ENCODE assay signal across 20 cellular contexts in the genomic region with DNA sequence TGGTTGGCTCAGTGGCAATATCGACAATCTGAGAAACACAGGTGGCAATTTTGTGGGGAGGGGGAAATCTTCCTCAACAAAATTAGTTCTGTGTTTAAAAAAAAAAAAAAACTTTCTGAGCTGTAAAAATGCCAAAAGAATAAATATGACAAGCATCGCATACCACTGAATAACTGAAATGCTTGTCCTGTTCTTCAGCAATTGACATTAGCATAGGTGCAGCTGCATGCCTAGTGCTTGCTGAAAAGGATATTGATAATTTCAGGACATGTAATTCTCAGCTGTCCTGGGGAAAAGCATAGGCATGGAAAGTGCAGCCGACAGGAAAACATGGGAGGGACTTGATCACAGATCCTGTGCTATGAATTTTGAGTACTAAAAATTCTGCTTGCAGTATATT.
DNase-seq lines count a peak whose midpoint lies in the region; ATAC-seq and TF ChIP-seq lines count a peak whose summit lies in the region.
"Had no signal": no experiment of that assay in that cellular context is flagged by ENCODE, and none has a peak within 500 bp of the region (broad histone marks: within the 10 kb centered on the region; RNA-seq: fewer than 3 reads in every experiment).

No MANE protein-coding gene starts in this region.

- H3K9me1 ChIP-seq in IMR-90 (ENCODE audit: insufficient read depth, low read length), result peaks cover 13% of the 10 kb centered on the region

- H2AK5ac ChIP-seq in IMR-90 (ENCODE audit: low read depth, low read length) (peak overlapping the region; percentile 52; the same call in 1 of the 2 replicates), mesenchymal stem cell (ENCODE audit: low read length, severe bottlenecking) (no peak overlapping the region)

- peak overlapping the region; percentile 71 for H2BK20ac ChIP-seq in IMR-90 (ENCODE audit: low read depth, low read length)

- H3K56ac ChIP-seq in IMR-90 (ENCODE audit: extremely low read depth, insufficient read depth, low read length), result no peak overlapping the region

- no TSS peak for BruUV-seq in Calu3 (replicated peaks; lab: Mats Ljungman, UMichigan)
- no TSS peak for BruUV-seq in IMR-90 (replicated peaks; lab: Mats Ljungman, UMichigan)

- H4K20me1 ChIP-seq in IMR-90 (ENCODE audit: insufficient read depth, low read length), result no peaks in the 10 kb centered on the region
- H4K20me1 ChIP-seq: BLaER1 treated with 17β-estradiol and CSF1 and Interleukin-3, amounts not matched to agents 10 nM and 100 nM had no signal

- dilution Hi-C loops in IMR-90 (cut with HindIII; ENCODE audit: low sequenced_read_pairs, unreplicated experiment), result no loop called here

- H3K9me3 Mint-ChIP-seq in Calu3 (ENCODE audit: low read depth, unreplicated experiment), result no peaks in the 10 kb centered on the region
- H3K9me3 Mint-ChIP-seq: CD4-positive, alpha-beta T cell had no signal

- H3K9me3 ChIP-seq in IMR-90 (ENCODE audit: control insufficient read depth, insufficient read depth, low read length) (no peaks in the 10 kb centered on the region), mesenchymal stem cell (ENCODE audit: control insufficient read depth, low read length) (no peaks in the 10 kb centered on the region)
- H3K9me3 ChIP-seq: BE2C had no signal

- H3K4me3 Mint-ChIP-seq in Calu3 (ENCODE audit: low read depth, unreplicated experiment), result no peak overlapping the region
- H3K4me3 Mint-ChIP-seq: CD14-positive monocyte; CD4-positive, alpha-beta T cell; CD8-positive, alpha-beta memory T cell; GM23338; H9 had no signal

- H3K27ac ChIP-seq in IMR-90 (ENCODE audit: insufficient read depth, low read length) (peak overlapping the region; percentile 69; the same call in 1 of the 2 replicates), mesenchymal stem cell (ENCODE audit: low read length, poor library complexity, severe bottlenecking) (peak overlapping the region; percentile 20)
- H3K27ac ChIP-seq: A549; BLaER1 treated with 17β-estradiol and CSF1 and Interleukin-3, amounts not matched to agents 10 nM and 100 nM had no signal

- H3K4ac ChIP-seq in IMR-90 (ENCODE audit: low read depth, low read length) (peak overlapping the region; percentile 64), mesenchymal stem cell (ENCODE audit: low read depth in 1 of 2, low read length in 2 of 2) (no peak overlapping the region)

- 60% methylated on average over 1 of the region's 3 CpGs; no CpG with 5 or more reads in 1 of the 2 experiments for WGBS in IMR-90 (ENCODE audit: extremely low coverage in 2 of 2, insufficient read length in 1 of 2), 2 experiments
- WGBS in mesenchymal stem cell, result 48% methylated on average over 2 of the region's 3 CpGs

- H4K8ac ChIP-seq in IMR-90 (ENCODE audit: low read depth in 2 of 2, low read length in 2 of 2) (peak overlapping the region; percentile 21 to 79; a peak in 3 of 4 replicates), mesenchymal stem cell (ENCODE audit: low read length) (no peak overlapping the region)

- H4K91ac ChIP-seq in IMR-90 (ENCODE audit: insufficient read depth, low read depth, low read length), result peak overlapping the region; percentile 35
- H4K91ac ChIP-seq in mesenchymal stem cell (ENCODE audit: low read length), result no peak overlapping the region

- H3K36me3 ChIP-seq in IMR-90 (ENCODE audit: control insufficient read depth, insufficient read depth, low read length), result peaks cover 13% of the 10 kb centered on the region
- H3K36me3 ChIP-seq in mesenchymal stem cell (ENCODE audit: control insufficient read depth in 1 of 2, insufficient read depth in 2 of 2, low read depth in 1 of 2, low read length in 2 of 2), result peaks cover 0 to 7% of the 10 kb centered on the region in 2 experiments

- no peak overlapping the region for H2AK9ac ChIP-seq in IMR-90 (replicated peaks; ENCODE audit: low read depth, low read length, poor library complexity)

- POLR2A ChIA-PET in IMR-90 (lab: Charles Lee; ENCODE audit: unreplicated experiment), result interaction anchor here (0.6 kb wide), 1 partner anchor 144 kb away, joined by 5 read pairs; no protein-coding TSS in a partner anchor

- TF ChIP-seq RAD21 in IMR-90 (IDR thresholded peaks at IDR 0.05; ENCODE audit: low read length), result no peak

- H3K14ac ChIP-seq in IMR-90 (replicated peaks; ENCODE audit: low read depth, low read length) (peak overlapping the region; percentile 73; the same call in 1 of the 2 replicates), mesenchymal stem cell (ENCODE audit: low read length in 2 of 2) (no peak overlapping the region)

- in situ Hi-C loops in IMR-90 (cut with MboI; ENCODE audit: low sequenced_read_pairs), result loop anchor here (25.0 kb wide), 1 partner anchor 412 kb away; a partner anchor contains a TSS

- TF ChIP-seq CTCF in Calu3 (IDR thresholded peaks at IDR 0.05; ENCODE audit: unreplicated experiment) (no peak), IMR-90 (conservative IDR thresholded peaks at IDR 0.05; ENCODE audit: low read depth, low read length) (no peak)

- peak overlapping the region; percentile 27 for H3K27ac Mint-ChIP-seq in Calu3 (ENCODE audit: unreplicated experiment)
- H3K27ac Mint-ChIP-seq: CD14-positive monocyte; CD4-positive, alpha-beta T cell; CD8-positive, alpha-beta memory T cell; GM23338; H9 had no signal

- H3K4me3 ChIP-seq in IMR-90 (ENCODE audit: insufficient read depth, low read depth, low read length) (no peak overlapping the region), mesenchymal stem cell (ENCODE audit: insufficient read depth in 1 of 2, low read depth in 1 of 2, low read length in 2 of 2) (no peak overlapping the region)
- H3K4me3 ChIP-seq: A549, GM23338 had no signal

- no peaks in the 10 kb centered on the region for H3K27me3 Mint-ChIP-seq in Calu3 (ENCODE audit: unreplicated experiment)

- H2BK120ac ChIP-seq in IMR-90 (ENCODE audit: low read depth, low read length) (peak overlapping the region; percentile 81), mesenchymal stem cell (ENCODE audit: low read depth, low read length) (no peak overlapping the region)

- TF ChIP-seq POLR2A in IMR-90 (IDR thresholded peaks at IDR 0.05; ENCODE audit: low read depth, low read length), result no peak

- H2BK15ac ChIP-seq in IMR-90 (ENCODE audit: low read depth, low read length), result peak overlapping the region; percentile 46; the same call in 2 of the 3 replicates
- no peak overlapping the region for H2BK15ac ChIP-seq in mesenchymal stem cell (ENCODE audit: low read depth, poor library complexity, severe bottlenecking)

- CTCF ChIA-PET in Calu3 (lab: Charles Lee), result no interaction called here
- CTCF ChIA-PET in IMR-90 (lab: Yijun Ruan, JAX), result interaction anchor here (0.6 kb wide), 1 partner anchor 220 kb away, joined by 3 read pairs; no protein-coding TSS in a partner anchor

- peaks cover 21 to 57% of the 10 kb centered on the region in 2 experiments for H3K79me1 ChIP-seq in IMR-90 (ENCODE audit: low read depth in 1 of 2, low read length in 2 of 2)
- peaks cover 4% of the 10 kb centered on the region for H3K79me1 ChIP-seq in mesenchymal stem cell (replicated peaks; ENCODE audit: low read length, poor library complexity, severe bottlenecking)

- peak overlapping the region; percentile 49; the same call in 1 of the 2 replicates for H4K5ac ChIP-seq in IMR-90 (ENCODE audit: low read depth, low read length)

- H3K36me3 Mint-ChIP-seq in Calu3 (ENCODE audit: insufficient read depth, unreplicated experiment), result peaks cover 48% of the 10 kb centered on the region
- H3K36me3 Mint-ChIP-seq: CD14-positive monocyte had no signal

- peak overlapping the region; percentile 48; the same call in 1 of the 2 replicates for H3K18ac ChIP-seq in IMR-90 (ENCODE audit: low read depth, low read length)
- H3K18ac ChIP-seq in mesenchymal stem cell (ENCODE audit: low read depth in 1 of 2, low read length in 2 of 2), result peak overlapping the region in 1 of 2 experiments; percentile 90

- peaks cover 16% of the 10 kb centered on the region for H3K4me1 Mint-ChIP-seq in Calu3 (ENCODE audit: low read depth, unreplicated experiment)
- H3K4me1 Mint-ChIP-seq: CD14-positive monocyte; CD8-positive, alpha-beta memory T cell had no signal

- peaks cover 22% of the 10 kb centered on the region for H3K4me1 ChIP-seq in IMR-90 (ENCODE audit: control insufficient read depth, insufficient read depth, low read length)
- peaks cover 15% of the 10 kb centered on the region for H3K4me1 ChIP-seq in mesenchymal stem cell (ENCODE audit: control insufficient read depth, insufficient read depth, low read depth, low read length)

- H3K27me3 ChIP-seq in IMR-90 (ENCODE audit: control insufficient read depth, insufficient read depth, low read length) (no peaks in the 10 kb centered on the region), mesenchymal stem cell (ENCODE audit: control insufficient read depth in 1 of 2, insufficient read depth in 1 of 2, low read length in 2 of 2) (no peaks in the 10 kb centered on the region)
- H3K27me3 ChIP-seq: BE2C; BLaER1 treated with 17β-estradiol and CSF1 and Interleukin-3, amounts not matched to agents 10 nM and 100 nM had no signal

- H2BK5ac ChIP-seq in IMR-90 (ENCODE audit: low read depth, low read length, poor library complexity, severe bottlenecking), result peak overlapping the region; percentile 100
- H2BK5ac ChIP-seq in mesenchymal stem cell (ENCODE audit: low read depth, low read length, poor library complexity, severe bottlenecking), result no peak overlapping the region

- no peak overlapping the region for H2AFZ ChIP-seq in IMR-90 (replicated peaks; ENCODE audit: low read length, poor library complexity)
- H2AFZ ChIP-seq in mesenchymal stem cell (ENCODE audit: low read depth, low read length), result no peak overlapping the region
- H2AFZ ChIP-seq: GM23338 had no signal

- no peak for ATAC-seq in IMR-90 (ENCODE audit: low read depth)
- ATAC-seq: A549, GM23338, HCT116 had no signal

- H2BK12ac ChIP-seq in mesenchymal stem cell (ENCODE audit: low read length in 2 of 2), result peak overlapping the region in 1 of 2 experiments; percentile 59

- no peak for DNase-seq in Calu3
- no peak for DNase-seq in IMR-90
- no peak for DNase-seq in mesenchymal stem cell
- no peak for DNase-seq in SKM-1 (lab: John Stamatoyannopoulos, UW; ENCODE audit: unreplicated experiment)
- no peak for DNase-seq in NCI-H69 (lab: John Stamatoyannopoulos, UW)
- no peak for DNase-seq in COLO668 (lab: John Stamatoyannopoulos, UW; ENCODE audit: unreplicated experiment)
- DNase-seq: 8988T; ACHN; AML-193; BE2C; CD4-positive, alpha-beta T cell; CD8-positive, alpha-beta memory T cell; COR-L47; DND-41; H9 had no signal

- peak overlapping the region; percentile 74 for H3K23ac ChIP-seq in IMR-90 (ENCODE audit: low read depth, low read length)
- no peak overlapping the region for H3K23ac ChIP-seq in mesenchymal stem cell (ENCODE audit: low read length in 2 of 2)

- H3K4me2 ChIP-seq in IMR-90 (ENCODE audit: low read depth, low read length), result no peak overlapping the region
- no peak overlapping the region for H3K4me2 ChIP-seq in mesenchymal stem cell (ENCODE audit: low read length, poor library complexity, severe bottlenecking)
- H3K4me2 ChIP-seq: A549; BLaER1 treated with 17β-estradiol and CSF1 and Interleukin-3, amounts not matched to agents 10 nM and 100 nM; GM23338 had no signal

- intact Hi-C loops in Calu3 (cut with micrococcal nuclease; ENCODE audit: unreplicated experiment) (no loop called here), IMR-90 (cut with micrococcal nuclease) (loop anchor here (5.0 to 10.0 kb wide), 5 partner anchors 138 to 576 kb away; no protein-coding TSS in a partner anchor)

- H3K9ac ChIP-seq in IMR-90 (ENCODE audit: low read depth, low read length) (no peak overlapping the region; the same call in 1 of the 2 replicates), mesenchymal stem cell (ENCODE audit: low read length) (no peak overlapping the region)
- H3K9ac ChIP-seq: BLaER1 treated with 17β-estradiol and CSF1 and Interleukin-3, amounts not matched to agents 10 nM and 100 nM had no signal
